Comparison of ENCODE assay signal across 22 cellular contexts in genomic region chr13:98409281-98409680, GRCh38.
DNase-seq lines count a peak whose midpoint lies in the region; ATAC-seq and TF ChIP-seq lines count a peak whose summit lies in the region.
"Had no signal": no experiment of that assay in that cellular context is flagged by ENCODE, and none has a peak within 500 bp of the region (broad histone marks: within the 10 kb centered on the region; RNA-seq: fewer than 3 reads in every experiment).

No MANE protein-coding gene starts in this region.

- no peak for TF ChIP-seq CTCF in coronary artery (IDR thresholded peaks at IDR 0.05)
- TF ChIP-seq CTCF in endothelial cell (IDR thresholded peaks at IDR 0.05; ENCODE audit: unreplicated experiment), result no peak
- no peak for TF ChIP-seq CTCF in type B pancreatic cell (conservative IDR thresholded peaks at IDR 0.05)
- no peak for TF ChIP-seq CTCF in endodermal cell (conservative IDR thresholded peaks at IDR 0.05)

- H3K9me3 ChIP-seq in endodermal cell (ENCODE audit: control insufficient read depth, low read length), result no peaks in the 10 kb centered on the region
- H3K9me3 ChIP-seq: BE2C had no signal

- WGBS in endodermal cell (ENCODE audit: insufficient coverage in 1 of 2, insufficient read length in 1 of 2), 2 experiments, result 89 to 96% methylated on average over 3 to 9 of the region's 13 CpGs

- ATAC-seq in left lobe of liver, result no peak
- ATAC-seq: GM12878 had no signal

- peaks cover 95% of the 10 kb centered on the region for H3K36me3 ChIP-seq in endodermal cell (ENCODE audit: control insufficient read depth, insufficient read depth, low read length)

- H3K4me1 Mint-ChIP-seq in endothelial cell (ENCODE audit: unreplicated experiment) (peaks cover 46% of the 10 kb centered on the region), type B pancreatic cell (ENCODE audit: unreplicated experiment) (peaks cover 36% of the 10 kb centered on the region), endodermal cell (peaks cover 6% of the 10 kb centered on the region)

- no peak overlapping the region for H3K4me3 ChIP-seq in coronary artery
- H3K4me3 ChIP-seq in endodermal cell (ENCODE audit: low read length), result no peak overlapping the region
- H3K4me3 ChIP-seq: BLaER1, GM12878 had no signal

- H3K27ac ChIP-seq in coronary artery (no peak overlapping the region), endodermal cell (ENCODE audit: low read depth, low read length) (no peak overlapping the region)
- H3K27ac ChIP-seq: BLaER1 had no signal

- H3K27me3 ChIP-seq in endodermal cell (ENCODE audit: control insufficient read depth, insufficient read depth, low read length, poor library complexity, severe bottlenecking), result no peaks in the 10 kb centered on the region
- H3K27me3 ChIP-seq: BE2C, BLaER1 had no signal

- H3K27ac Mint-ChIP-seq in endothelial cell (ENCODE audit: unreplicated experiment) (peak overlapping the region; percentile 25), type B pancreatic cell (peak overlapping the region; percentile 17), endodermal cell (no peak overlapping the region)
- H3K27ac Mint-ChIP-seq: CD14-positive monocyte; CD4-positive, CD25-positive, alpha-beta regulatory T cell had no signal

- H3K27me3 Mint-ChIP-seq in endothelial cell (ENCODE audit: unreplicated experiment) (peaks cover 3% of the 10 kb centered on the region), type B pancreatic cell (no peaks in the 10 kb centered on the region), endodermal cell (ENCODE audit: insufficient read depth) (no peaks in the 10 kb centered on the region)

- DNase-seq in coronary artery (ENCODE audit: low spot score) (peak; percentile 59), endothelial cell (ENCODE audit: low spot score) (no peak), type B pancreatic cell (ENCODE audit: extremely low spot score, unreplicated experiment) (no peak), left lobe of liver (ENCODE audit: low spot score) (no peak), endodermal cell (no peak)
- DNase-seq: 8988T; ACHN; BE2C; C1 segment of cervical spinal cord; CD4-positive, alpha-beta memory T cell; CD4-positive, CD25-positive, alpha-beta regulatory T cell; CD8-positive, alpha-beta memory T cell; COR-L47; DMS 273 treated with DMSO at 0.1 percent for 48 hours; DMS153; DMS79; DND-41; EL; GDM1 had no signal

- H3K4me3 Mint-ChIP-seq in endothelial cell (ENCODE audit: unreplicated experiment) (no peak overlapping the region), type B pancreatic cell (no peak overlapping the region), endodermal cell (no peak overlapping the region)
- H3K4me3 Mint-ChIP-seq: CD14-positive monocyte; CD4-positive, alpha-beta memory T cell; CD4-positive, CD25-positive, alpha-beta regulatory T cell; CD8-positive, alpha-beta memory T cell had no signal

- H3K9me3 Mint-ChIP-seq in endothelial cell (ENCODE audit: unreplicated experiment), result no peaks in the 10 kb centered on the region
- no peaks in the 10 kb centered on the region for H3K9me3 Mint-ChIP-seq in type B pancreatic cell
- H3K9me3 Mint-ChIP-seq in endodermal cell, result no peaks in the 10 kb centered on the region
- H3K9me3 Mint-ChIP-seq: CD14-positive monocyte; CD4-positive, alpha-beta memory T cell; CD4-positive, CD25-positive, alpha-beta regulatory T cell; CD8-positive, alpha-beta memory T cell had no signal

- no peaks in the 10 kb centered on the region for H3K4me1 ChIP-seq in endodermal cell (ENCODE audit: control insufficient read depth, insufficient read depth, low read length)
- H3K4me1 ChIP-seq: BE2C had no signal

- H3K36me3 Mint-ChIP-seq in endothelial cell (ENCODE audit: low read depth, unreplicated experiment) (peaks cover 16% of the 10 kb centered on the region), type B pancreatic cell (peaks cover 46% of the 10 kb centered on the region), endodermal cell (ENCODE audit: low read depth) (peaks cover 69% of the 10 kb centered on the region)
- H3K36me3 Mint-ChIP-seq: CD14-positive monocyte; CD4-positive, alpha-beta memory T cell; CD4-positive, CD25-positive, alpha-beta regulatory T cell; CD8-positive, alpha-beta memory T cell had no signal

- no peak overlapping the region for H3K9ac ChIP-seq in endodermal cell (ENCODE audit: extremely low read depth, low read length, poor library complexity, severe bottlenecking)
- H3K9ac ChIP-seq: BLaER1 had no signal
